ENCODE assay signal across 31 cellular contexts in genomic region chr16:50991436-50991835, GRCh38.
"Had no signal": no experiment of that assay in that cellular context is flagged by ENCODE, and none has a peak within 500 bp of the region (broad histone marks: within the 10 kb centered on the region; RNA-seq: fewer than 3 reads in every experiment).

No MANE protein-coding gene starts in this region.

- H3K9me3 ChIP-seq: adrenal gland, ascending aorta, body of pancreas had no signal

- H3K4me1 ChIP-seq: adrenal gland, ascending aorta, body of pancreas had no signal

- DNase-seq: activated effector memory CD4-positive, alpha-beta T cell treated with anti-CD3 and anti-CD28 coated beads, Interleukin-2, amount 50 U/mL, for 16 hours; activated effector memory CD4-positive, alpha-beta T cell treated with Interleukin-2 at 50 U/mL for 16 hours; activated gamma-delta T cell; activated gamma-delta T cell treated with Interleukin-2 at 50 U/mL for 16 hours; activated naive CD4-positive, alpha-beta T cell; activated naive CD4-positive, alpha-beta T cell treated with anti-CD3 and anti-CD28 coated beads for 36 hours; activated naive CD4-positive, alpha-beta T cell treated with anti-CD3 and anti-CD28 coated beads, Interleukin-2, amount 10 ng/mL, durations not matched to agents 7 days and 5 days; activated naive CD4-positive, alpha-beta T cell treated with anti-CD3 and anti-CD28 coated beads, Interleukin-2, amount 50 U/mL, for 16 hours; activated naive CD4-positive, alpha-beta T cell treated with Interleukin-2 at 50 U/mL for 16 hours; activated naive CD8-positive, alpha-beta T cell treated with anti-CD3 and anti-CD28 coated beads for 36 hours; activated naive CD8-positive, alpha-beta T cell treated with anti-CD3 and anti-CD28 coated beads, Interleukin-2, amount 10 ng/mL, durations not matched to agents 7 days and 5 days; activated naive CD8-positive, alpha-beta T cell treated with anti-CD3 and anti-CD28 coated beads, Interleukin-2, amount 50 U/mL, for 24 hours; activated T-cell treated with anti-CD3 and anti-CD28 coated beads, Interleukin-2, amount 50 U/mL, for 1 hour; activated T-cell treated with anti-CD3 and anti-CD28 coated beads, Interleukin-2, amount 50 U/mL, for 24 hours; activated T-cell treated with anti-CD3 and anti-CD28 coated beads, Interleukin-2, amount 50 U/mL, for 4 hours; activated T-cell treated with anti-CD3 and anti-CD28 coated beads, Interleukin-2, amount 50 U/mL, for 48 hours; activated T-cell treated with anti-CD3 and anti-CD28 coated beads, Interleukin-2, amount 50 U/mL, for 72 hours; adrenal gland; amniotic stem cell; amygdala; anterior cingulate cortex; aorta; body of pancreas; brain microvascular endothelial cell; caudate nucleus; central memory CD4-positive, alpha-beta T cell; cerebellar nuclear complex had no signal

- H3K4me3 ChIP-seq: adrenal gland, ascending aorta, body of pancreas, cardiac muscle cell had no signal

- H3K27me3 ChIP-seq: adrenal gland, ascending aorta, body of pancreas, brain microvascular endothelial cell, cardiac muscle cell had no signal

- ATAC-seq: activated naive CD4-positive, alpha-beta T cell treated with anti-CD3 and anti-CD28 coated beads, Interleukin-2, amount 50 U/mL, for 72 hours; activated T-cell treated with anti-CD3 and anti-CD28 coated beads, Interleukin-2, amount 50 U/mL, for 4 hours; activated T-cell treated with anti-CD3 and anti-CD28 coated beads, Interleukin-2, amount 50 U/mL, for 72 hours; activated T-helper 17 cell treated with anti-CD3 and anti-CD28 coated beads, Interleukin-2, amount 50 U/mL, for 72 hours; body of pancreas had no signal

- H3K36me3 ChIP-seq: adrenal gland, ascending aorta, brain microvascular endothelial cell, cardiac muscle cell had no signal

- H3K27ac ChIP-seq: adrenal gland, ascending aorta, body of pancreas, brain microvascular endothelial cell, cardiac muscle cell had no signal
